In the genomic region with DNA sequence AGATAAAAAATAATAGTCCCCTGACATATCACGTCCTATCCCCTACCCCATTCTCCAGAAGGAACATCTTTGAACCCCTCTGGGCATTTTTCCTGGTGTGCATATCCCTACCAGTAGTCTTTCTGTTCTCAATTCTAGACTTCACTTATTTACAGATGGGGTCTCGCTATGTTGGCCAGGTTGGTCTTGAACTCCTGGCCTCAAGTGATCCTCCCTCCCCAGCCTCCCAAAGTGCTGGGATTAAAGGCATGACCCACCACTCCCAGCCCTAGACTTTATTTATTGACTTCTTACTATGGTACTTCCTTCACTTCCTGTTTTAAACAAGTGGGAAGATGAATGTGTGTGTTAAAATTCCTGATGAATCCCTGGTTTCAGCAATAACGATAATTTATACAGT, we compare ENCODE assay signal across 8 cellular contexts. TPM values are rescaled to one million over a fixed set of nuclear protein-coding genes. Genes with fewer than 3 reads are reported as not detected.
DNase-seq lines count a peak whose midpoint lies in the region; ATAC-seq and TF ChIP-seq lines count a peak whose summit lies in the region.

No MANE protein-coding gene starts in this region.

- H2AFZ ChIP-seq in OCI-LY1 (ENCODE audit: low read length) (0 out of 2 replicates have a peak overlapping the region, but pooled peaks have one; percentile 58), osteoblast (ENCODE audit: low read length) (peak overlapping the region; percentile 88)

- H3K79me2 ChIP-seq in OCI-LY1 (ENCODE audit: insufficient read depth, low read length): no peaks in the 10 kb centered on the region
- H3K79me2 ChIP-seq in osteoblast (ENCODE audit: insufficient read depth, low read length): peaks cover 13% of the 10 kb centered on the region

- no peaks in the 10 kb centered on the region for H3K36me3 ChIP-seq in CD4-positive, alpha-beta memory T cell (ENCODE audit: insufficient read depth, low read length)
- H3K36me3 ChIP-seq in OCI-LY1 (ENCODE audit: insufficient read depth, low read length) (peaks cover 18% of the 10 kb centered on the region), osteoblast (ENCODE audit: insufficient read depth, low read length) (peaks cover 6% of the 10 kb centered on the region)
- no peaks in the 10 kb centered on the region for H3K36me3 ChIP-seq in effector memory CD4-positive, alpha-beta T cell (ENCODE audit: control insufficient read depth, insufficient read depth, low read length)

- POLR2A ChIA-PET in CD4-positive, alpha-beta memory T cell (lab: Charles Lee; ENCODE audit: partially characterized antibody): interaction anchor here (0.9 to 2.3 kb wide), 10 partner anchors 9 to 1077 kb away, joined by 3 to 34 read pairs (median 6); a partner anchor contains a TSS

- peak overlapping the region; percentile 38 for H3K27ac ChIP-seq in CD4-positive, alpha-beta memory T cell (ENCODE audit: low read depth, low read length)
- H3K27ac ChIP-seq in OCI-LY1 (ENCODE audit: low read depth, low read length, poor library complexity, severe bottlenecking) (no peak overlapping the region), osteoblast (ENCODE audit: low read depth, low read length) (no peak overlapping the region)
- peak overlapping the region; percentile 83 for H3K27ac ChIP-seq in effector memory CD4-positive, alpha-beta T cell (ENCODE audit: insufficient read depth, low read length, poor library complexity, severe bottlenecking)

- CTCF ChIA-PET in CD4-positive, alpha-beta memory T cell (lab: Charles Lee; ENCODE audit: partially characterized antibody): interaction anchor here (0.8 to 2.2 kb wide), 11 partner anchors 14 to 1011 kb away, joined by 3 to 16 read pairs (median 3); a partner anchor contains a TSS

- H3K4me3 ChIP-seq in CD4-positive, alpha-beta memory T cell (ENCODE audit: low read length in 2 of 2): peak overlapping the region in 1 of 2 donors; percentile 76
- peak overlapping the region; percentile 85 for H3K4me3 ChIP-seq in OCI-LY1 (ENCODE audit: low read depth, low read length, poor library complexity, severe bottlenecking)
- H3K4me3 ChIP-seq in effector memory CD4-positive, alpha-beta T cell (ENCODE audit: insufficient read depth, low read depth, low read length, poor library complexity, severe bottlenecking): peak overlapping the region; percentile 9
- peak overlapping the region; percentile 87 for H3K4me3 ChIP-seq in osteoblast (ENCODE audit: insufficient read depth, low read length)

- H4K20me1 ChIP-seq in OCI-LY1 (ENCODE audit: insufficient read depth, low read length): no peaks in the 10 kb centered on the region
- no peaks in the 10 kb centered on the region for H4K20me1 ChIP-seq in osteoblast (ENCODE audit: insufficient read depth, low read length)

- no peaks in the 10 kb centered on the region for H3K27me3 ChIP-seq in CD4-positive, alpha-beta memory T cell (ENCODE audit: insufficient read depth, low read length)
- H3K27me3 ChIP-seq in OCI-LY1 (ENCODE audit: insufficient read depth, low read length): no peaks in the 10 kb centered on the region
- H3K27me3 ChIP-seq in effector memory CD4-positive, alpha-beta T cell (replicated peaks; ENCODE audit: control insufficient read depth, insufficient read depth, low read length, poor library complexity, severe bottlenecking): no peaks in the 10 kb centered on the region
- no peaks in the 10 kb centered on the region for H3K27me3 ChIP-seq in osteoblast (ENCODE audit: insufficient read depth, low read length)

- no peaks in the 10 kb centered on the region for H3K9me2 ChIP-seq in OCI-LY1 (ENCODE audit: low read depth, low read length)

- H3K4me2 ChIP-seq in OCI-LY1 (ENCODE audit: low read length): peak overlapping the region; percentile 53
- H3K4me2 ChIP-seq in osteoblast (ENCODE audit: insufficient read depth, low read length): peak overlapping the region; percentile 87

- no peak overlapping the region; the same call in 1 of the 2 replicates for H3K9ac ChIP-seq in OCI-LY1 (ENCODE audit: low read length)

- H3K4me3 Mint-ChIP-seq in CD4-positive, alpha-beta memory T cell: peak overlapping the region; percentile 72 to 92 (median 86)

- no peak for TF ChIP-seq CTCF in OCI-LY1 (IDR thresholded peaks at IDR 0.05; ENCODE audit: low read length)
- no peak for TF ChIP-seq CTCF in osteoblast (IDR thresholded peaks at IDR 0.05; ENCODE audit: extremely low read depth, low read depth, low read length)

- H3K36me3 Mint-ChIP-seq in CD4-positive, alpha-beta memory T cell: peaks cover 0 to 9% of the 10 kb centered on the region in 2 donors

- peaks cover 13 to 35% (median 20%) of the 10 kb centered on the region in 4 donors for H3K4me1 Mint-ChIP-seq in CD4-positive, alpha-beta memory T cell

- no peak for DNase-seq in CD4-positive, alpha-beta memory T cell
- DNase-seq in effector memory CD4-positive, alpha-beta T cell: no peak
- DNase-seq in osteoblast (ENCODE audit: insufficient read length, low spot score, missing footprints) (no peak), epidermal melanocyte (ENCODE audit: insufficient read length, low spot score) (no peak), OCI-M2 (lab: John Stamatoyannopoulos, UW; ENCODE audit: unreplicated experiment) (no peak), left colon (no peak)

- no peaks in the 10 kb centered on the region for H3K9me3 ChIP-seq in CD4-positive, alpha-beta memory T cell (ENCODE audit: control insufficient read depth in 1 of 2, low read length in 2 of 2)
- no peaks in the 10 kb centered on the region for H3K9me3 ChIP-seq in OCI-LY1 (ENCODE audit: low read length)
- H3K9me3 ChIP-seq in effector memory CD4-positive, alpha-beta T cell (ENCODE audit: control insufficient read depth, low read length): no peaks in the 10 kb centered on the region
- no peaks in the 10 kb centered on the region for H3K9me3 ChIP-seq in osteoblast (ENCODE audit: low read depth, low read length)

- no peaks in the 10 kb centered on the region for H3K27me3 Mint-ChIP-seq in CD4-positive, alpha-beta memory T cell

- peak overlapping the region; percentile 65 to 98 (median 88) for H3K27ac Mint-ChIP-seq in CD4-positive, alpha-beta memory T cell

- no peaks in the 10 kb centered on the region for H3K9me3 Mint-ChIP-seq in CD4-positive, alpha-beta memory T cell

- intact Hi-C loops in CD4-positive, alpha-beta memory T cell (cut with micrococcal nuclease): loop anchor here (1.0 to 10.0 kb wide), 8 partner anchors 22 to 1010 kb away; a partner anchor contains a TSS
- intact Hi-C loops in left colon (cut with DNase I, micrococcal nuclease): no loop called here

- no peaks in the 10 kb centered on the region for H3F3A ChIP-seq in OCI-LY1 (ENCODE audit: insufficient read depth, low read length)

- ATAC-seq in GM21367 (IDR thresholded peaks at IDR 0.05; ENCODE audit: unreplicated experiment): no peak
- no peak for ATAC-seq in left colon

- H3K4me1 ChIP-seq in CD4-positive, alpha-beta memory T cell (ENCODE audit: insufficient read depth, low read length): peaks cover 32% of the 10 kb centered on the region
- H3K4me1 ChIP-seq in OCI-LY1 (ENCODE audit: insufficient read depth, low read length, severe bottlenecking): peaks cover 20% of the 10 kb centered on the region
- H3K4me1 ChIP-seq in effector memory CD4-positive, alpha-beta T cell (ENCODE audit: control insufficient read depth, insufficient read depth, low read length, poor library complexity, severe bottlenecking): peaks cover 4% of the 10 kb centered on the region
- H3K4me1 ChIP-seq in osteoblast (ENCODE audit: insufficient read depth, low read length): peaks cover 3% of the 10 kb centered on the region

RNA-seq across cellular contexts. Expression of a gene that starts 0.6 kb away (rescaled TPM):
- 10 to 100 TPM in 1 of 2 experiments, 1 to 10 TPM in 1; 9.8 to 13.1 TPM for total RNA-seq in CD4-positive, alpha-beta memory T cell
- polyA plus RNA-seq in CD4-positive, alpha-beta memory T cell: 10 to 100 TPM; 11.9 to 16.6 TPM
- total RNA-seq in osteoblast (33.9 and 34.0 TPM in 2 replicates), left colon (10 to 100 TPM; 10.9 to 12.7 TPM)

Comparison
In these comparisons a context has a peak if more than half of its experiments do, and no peak if none do; other contexts are left out.
1. H3K27ac ChIP-seq: peak in CD4-positive, alpha-beta memory T cell (single experiment) and effector memory CD4-positive, alpha-beta T cell (single experiment); none in OCI-LY1 (single experiment) and osteoblast (single experiment).